ENCODE assay signal across 16 cellular contexts in the genomic region with DNA sequence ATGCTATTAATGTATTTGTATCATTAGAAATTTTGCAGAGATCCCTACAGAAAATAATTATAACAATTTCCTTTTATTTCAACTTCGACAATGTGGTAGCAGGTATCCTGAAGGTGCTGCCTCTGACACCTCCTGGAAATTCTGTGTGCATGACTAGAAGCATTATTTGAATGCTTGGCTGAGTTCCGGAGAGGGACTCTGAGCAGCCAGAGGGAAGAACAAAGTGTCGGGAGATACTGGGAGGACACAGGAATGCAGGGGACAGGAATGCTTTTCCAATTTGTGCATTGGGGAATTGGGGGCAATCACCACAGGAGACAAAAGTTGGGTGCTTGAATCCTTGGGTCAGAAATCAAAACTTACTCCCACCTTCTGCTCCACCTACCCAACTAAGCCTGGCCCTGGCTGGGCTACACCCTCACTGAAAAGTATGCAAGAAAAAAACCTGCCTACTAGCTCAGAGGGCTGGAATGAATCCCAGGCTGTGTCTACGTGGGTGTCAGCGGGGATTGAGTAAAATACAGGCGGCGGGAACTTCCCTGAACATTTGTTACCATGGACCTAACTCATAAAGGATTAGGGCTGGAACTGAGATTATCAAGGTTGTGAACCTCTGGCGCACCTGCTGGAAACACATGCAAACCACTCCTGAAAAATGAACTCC.
DNase-seq lines count a peak whose midpoint lies in the region; ATAC-seq and TF ChIP-seq lines count a peak whose summit lies in the region.
"Had no signal": no experiment of that assay in that cellular context is flagged by ENCODE, and none has a peak within 500 bp of the region (broad histone marks: within the 10 kb centered on the region; RNA-seq: fewer than 3 reads in every experiment).

No MANE protein-coding gene starts in this region.

- DNase-seq in Right ventricle myocardium inferior (ENCODE audit: missing footprints): no peak
- no peak for DNase-seq in right atrium auricular region (ENCODE audit: low spot score)
- no peak for DNase-seq in heart left ventricle
- DNase-seq in left kidney (ENCODE audit: low read depth, low spot score): peak; percentile 42
- peak; percentile 59 to 64 for DNase-seq in thyroid gland
- no peak for DNase-seq in CD4-positive, alpha-beta T cell
- no peak for DNase-seq in HuH-7.5 (ENCODE audit: low spot score)
- DNase-seq in activated gamma-delta T cell (lab: John Stamatoyannopoulos, UW): no peak
- DNase-seq: DND-41, GF-D8, NCI-H187 treated with DMSO at 0.1 percent for 48 hours, NCI-H2171, NCI-H446 treated with DMSO at 0.1 percent for 48 hours, RPMI8226, SJCRH30 had no signal

- no peak overlapping the region for H3K27ac ChIP-seq in right atrium auricular region
- H3K27ac ChIP-seq in heart left ventricle: no peak overlapping the region
- no peak overlapping the region for H3K27ac ChIP-seq in thyroid gland
- H3K27ac ChIP-seq in CD4-positive, alpha-beta T cell (ENCODE audit: low read depth, low read length): no peak overlapping the region
- H3K27ac ChIP-seq: BLaER1, SJCRH30 had no signal

- 30 to 32% (median 31%) methylated on average over 8 of the region's 8 CpGs for WGBS in heart left ventricle, 4 donors
- WGBS in thyroid gland, 2 donors: 33 to 35% methylated on average over 8 of the region's 8 CpGs

- no peak overlapping the region for H3K4me3 Mint-ChIP-seq in CD4-positive, alpha-beta T cell

- CTCF ChIA-PET in CD4-positive, alpha-beta T cell (lab: Charles Lee): no interaction called here

- intact Hi-C loops in Right ventricle myocardium inferior (cut with DNase I): no loop called here
- intact Hi-C loops in heart left ventricle (cut with DNase I): no loop called here
- intact Hi-C loops in thyroid gland (cut with DNase I): no loop called here
- intact Hi-C loops in CD4-positive, alpha-beta T cell (cut with DNase I, micrococcal nuclease): no loop called here

- POLR2A ChIA-PET in CD4-positive, alpha-beta T cell (lab: Charles Lee): no interaction called here

- no peaks in the 10 kb centered on the region for H3K36me3 Mint-ChIP-seq in CD4-positive, alpha-beta T cell (ENCODE audit: low read depth)

- H3K27me3 ChIP-seq in right atrium auricular region: no peaks in the 10 kb centered on the region
- H3K27me3 ChIP-seq in heart left ventricle: peaks cover 0 to 4% (median 0%) of the 10 kb centered on the region in 9 donors
- no peaks in the 10 kb centered on the region for H3K27me3 ChIP-seq in thyroid gland
- no peaks in the 10 kb centered on the region for H3K27me3 ChIP-seq in CD4-positive, alpha-beta T cell (ENCODE audit: control insufficient read depth, insufficient read depth, low read length)
- H3K27me3 ChIP-seq: BLaER1, SJCRH30 had no signal

- TF ChIP-seq CTCF in right atrium auricular region (IDR thresholded peaks at IDR 0.05) (no peak), heart left ventricle (IDR thresholded peaks at IDR 0.05) (no peak), thyroid gland (IDR thresholded peaks at IDR 0.05) (no peak)
- TF ChIP-seq CTCF in CD4-positive, alpha-beta T cell (IDR thresholded peaks at IDR 0.05): no peak

- H3K9me3 Mint-ChIP-seq in CD4-positive, alpha-beta T cell: no peaks in the 10 kb centered on the region

- TF ChIP-seq POLR2A in heart left ventricle (IDR thresholded peaks at IDR 0.05) (no peak), thyroid gland (IDR thresholded peaks at IDR 0.05) (no peak)

- no peaks in the 10 kb centered on the region for H3K9me3 ChIP-seq in right atrium auricular region
- H3K9me3 ChIP-seq in heart left ventricle: no peaks in the 10 kb centered on the region
- no peaks in the 10 kb centered on the region for H3K9me3 ChIP-seq in thyroid gland
- no peaks in the 10 kb centered on the region for H3K9me3 ChIP-seq in CD4-positive, alpha-beta T cell (ENCODE audit: control insufficient read depth, low read length)
- H3K9me3 ChIP-seq: BLaER1, SJCRH30 had no signal

- no peak overlapping the region for H3K4me3 ChIP-seq in right atrium auricular region
- H3K4me3 ChIP-seq in heart left ventricle: no peak overlapping the region
- H3K4me3 ChIP-seq in thyroid gland (replicated peaks in 1 of 3): no peak overlapping the region
- H3K4me3 ChIP-seq: BLaER1, SJCRH30 had no signal

- H3K4me1 Mint-ChIP-seq in CD4-positive, alpha-beta T cell (ENCODE audit: low read depth): no peaks in the 10 kb centered on the region

- no peaks in the 10 kb centered on the region for H3K4me1 ChIP-seq in right atrium auricular region
- H3K4me1 ChIP-seq in heart left ventricle: peaks cover 0 to 6% (median 0%) of the 10 kb centered on the region in 12 donors
- H3K4me1 ChIP-seq in thyroid gland: peaks cover 0 to 3% of the 10 kb centered on the region in 2 donors
- H3K4me1 ChIP-seq: SJCRH30 had no signal

- ATAC-seq in Right ventricle myocardium inferior (peak; percentile 49), heart left ventricle (peak in 3 of 4 donors; percentile 33 to 58 (median 55))
- no peak for ATAC-seq in CD4-positive, alpha-beta T cell (ENCODE audit: poor library complexity)

- no peaks in the 10 kb centered on the region for H3K27me3 Mint-ChIP-seq in CD4-positive, alpha-beta T cell

- H3K36me3 ChIP-seq in right atrium auricular region (no peaks in the 10 kb centered on the region), heart left ventricle (no peaks in the 10 kb centered on the region), thyroid gland (no peaks in the 10 kb centered on the region)
- H3K36me3 ChIP-seq: BLaER1 had no signal

- H3K27ac Mint-ChIP-seq in CD4-positive, alpha-beta T cell: no peak overlapping the region

Comparison
In these comparisons a context has a peak if more than half of its experiments do, and no peak if none do; other contexts are left out.
1. DNase-seq: peak in left kidney (single experiment) and thyroid gland (2 of 2); none in Right ventricle myocardium inferior (single experiment), right atrium auricular region (single experiment), heart left ventricle (0 of 5), CD4-positive, alpha-beta T cell (0 of 10), HuH-7.5 (single experiment) and activated gamma-delta T cell (single experiment).